ENCODE assay signal across 8 cellular contexts in the genomic region with DNA sequence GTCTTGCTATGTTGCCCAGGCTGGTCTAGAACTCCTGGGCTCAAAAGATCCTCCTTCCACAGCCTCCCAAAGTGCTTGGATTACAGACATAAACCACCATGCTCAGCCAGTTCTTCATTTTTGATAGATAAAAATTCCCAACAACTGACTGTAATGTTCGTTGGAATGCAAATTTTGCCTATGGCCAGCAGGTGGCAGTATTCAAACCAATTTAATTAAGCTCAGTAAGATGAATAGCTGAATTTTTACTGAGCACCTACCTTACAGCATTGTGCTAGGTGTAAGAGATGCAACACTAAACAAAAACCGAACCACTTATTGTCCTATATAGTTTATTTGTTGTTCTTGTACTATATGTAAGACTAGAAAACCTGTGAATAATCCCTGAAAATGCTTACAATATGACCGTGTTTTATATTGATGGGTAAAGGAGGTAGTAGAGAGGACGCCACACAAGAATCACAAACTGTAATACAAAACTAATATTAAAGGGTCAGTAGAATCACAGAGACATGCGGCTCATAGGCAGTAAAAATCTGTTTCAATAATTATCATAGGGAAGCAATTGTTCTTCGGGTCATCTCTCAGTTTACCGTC. TPM values are rescaled to one million over a fixed set of nuclear protein-coding genes. Genes with fewer than 3 reads are reported as not detected.
DNase-seq lines count a peak whose midpoint lies in the region; ATAC-seq, FAIRE-seq and TF ChIP-seq lines count a peak whose summit lies in the region.

No MANE protein-coding gene starts in this region.

- peak; percentile 56 for FAIRE-seq in HepG2 (lab: Jason Lieb, UNC)

- peak; percentile 10 for DNase-seq in AG04449 (ENCODE audit: low read depth, low spot score)
- peak; percentile 65 for DNase-seq in ELR (ENCODE audit: low read depth)
- peak; percentile 70 for DNase-seq in HT-29 (ENCODE audit: low spot score)
- DNase-seq in central memory CD4-positive, alpha-beta T cell: peak; percentile 17
- DNase-seq in HepG2 (ENCODE audit: low spot score): peak; percentile 77
- no peak for DNase-seq in vagina (ENCODE audit: extremely low spot score in 2 of 2)

- no peak overlapping the region for H3K4me2 ChIP-seq in OCI-LY3 (ENCODE audit: low read length)
- no peak overlapping the region for H3K4me2 ChIP-seq in HepG2 (ENCODE audit: low read depth, low read length)

- TF ChIP-seq EP300 in HepG2 (IDR thresholded peaks at IDR 0.05; ENCODE audit: low read depth in 2 of 2, low read length in 2 of 2) (no peak), HepG2 (CRISPR knock-in tag; IDR thresholded peaks at IDR 0.05; ENCODE audit: borderline replicate concordance) (no peak)

- H4K20me1 ChIP-seq in OCI-LY3 (ENCODE audit: insufficient read depth, low read length): no peaks in the 10 kb centered on the region
- H4K20me1 ChIP-seq in HepG2 (ENCODE audit: insufficient read depth, low read length): no peaks in the 10 kb centered on the region

- intact Hi-C loops in HepG2 (cut with micrococcal nuclease; ENCODE audit: unreplicated experiment) (loop anchor here (1.0 kb wide), 1 partner anchor 53 kb away; no protein-coding TSS in a partner anchor), vagina (cut with DNase I) (loop anchor here (5.0 kb wide), 1 partner anchor 54 kb away; no protein-coding TSS in a partner anchor)

- no peak overlapping the region for H3K9ac ChIP-seq in OCI-LY3 (ENCODE audit: low read length)
- no peak overlapping the region for H3K9ac ChIP-seq in HepG2 (ENCODE audit: insufficient read depth, low read depth, low read length)

- TF ChIP-seq POLR2A in HepG2 (IDR thresholded peaks at IDR 0.05; ENCODE audit: insufficient read depth in 1 of 2, low read depth in 2 of 2, low read length in 2 of 2) (no peak), vagina (IDR thresholded peaks at IDR 0.05) (no peak)

- H3K36me3 ChIP-seq in OCI-LY3 (replicated peaks; ENCODE audit: low read depth, low read length) (no peaks in the 10 kb centered on the region), HepG2 (replicated peaks in 1 of 2; ENCODE audit: control insufficient read depth in 1 of 2, insufficient read depth in 2 of 2, low read length in 2 of 2) (no peaks in the 10 kb centered on the region), vagina (no peaks in the 10 kb centered on the region)

- H3K4me1 ChIP-seq in OCI-LY3 (ENCODE audit: low read length) (peaks cover 19% of the 10 kb centered on the region), HepG2 (ENCODE audit: insufficient read depth, low read length) (no peaks in the 10 kb centered on the region), vagina (peaks cover 14% of the 10 kb centered on the region)

- BruUV-seq in HepG2 (replicated peaks; lab: Mats Ljungman, UMichigan): no TSS peak

- H3K27me3 ChIP-seq in OCI-LY3 (ENCODE audit: low read depth, low read length) (no peaks in the 10 kb centered on the region), HepG2 (ENCODE audit: control insufficient read depth in 1 of 2, insufficient read depth in 2 of 2, low read length in 2 of 2) (no peaks in the 10 kb centered on the region), vagina (no peaks in the 10 kb centered on the region)

- TF ChIP-seq CTCF in AG04449 (IDR thresholded peaks at IDR 0.05; ENCODE audit: insufficient read depth, low read length, missing control alignments) (peak; percentile 58), OCI-LY3 (IDR thresholded peaks at IDR 0.05; ENCODE audit: low read depth, low read length) (peak; percentile 80), HepG2 (CRISPR knock-in tag; IDR thresholded peaks at IDR 0.05) (peak; percentile 77), vagina (IDR thresholded peaks at IDR 0.05) (peak in 2 of 3 experiments; percentile 38 to 81)

- 68% methylated on average over 7 of the region's 7 CpGs for WGBS in HepG2 (ENCODE audit: low lambda C conversion rate)

- H2AFZ ChIP-seq in OCI-LY3 (ENCODE audit: low read depth, low read length): no peak overlapping the region
- no peak overlapping the region for H2AFZ ChIP-seq in HepG2 (ENCODE audit: low read length)

- peak; percentile 48; the same call in 1 of the 2 replicates for TF ChIP-seq RAD21 in HepG2 (CRISPR knock-in tag; IDR thresholded peaks at IDR 0.05)

- H3K27ac ChIP-seq in OCI-LY3 (ENCODE audit: low read length): no peak overlapping the region
- no peak overlapping the region for H3K27ac ChIP-seq in HepG2 (ENCODE audit: extremely low read length, insufficient read depth, low read length)
- H3K27ac ChIP-seq in vagina: no peak overlapping the region

- POLR2A ChIA-PET in AG04449 (lab: Yijun Ruan, JAX) (no interaction called here), HepG2 (lab: Yijun Ruan, JAX) (interaction anchor here (1.0 to 1.5 kb wide), 2 partner anchors 17 to 52 kb away, joined by 4 to 9 read pairs; a partner anchor contains a TSS)

- H3K79me2 ChIP-seq in OCI-LY3 (ENCODE audit: low read length) (no peaks in the 10 kb centered on the region), HepG2 (ENCODE audit: insufficient read depth, low read length) (no peaks in the 10 kb centered on the region)

- in situ Hi-C loops in HepG2 (cut with HindIII; ENCODE audit: extremely low pct_ligation_motif_present, low pct_unique_long_range_greater_than_20kb): loop anchor here (5.0 kb wide), 1 partner anchor 49 kb away; no protein-coding TSS in a partner anchor

- H3K9me3 ChIP-seq in OCI-LY3 (ENCODE audit: insufficient read depth, low read length) (no peaks in the 10 kb centered on the region), HepG2 (ENCODE audit: low read length) (no peaks in the 10 kb centered on the region), vagina (no peaks in the 10 kb centered on the region)

- peak; percentile 76 for ATAC-seq in HepG2
- no peak for ATAC-seq in GM18873 (IDR thresholded peaks at IDR 0.05; ENCODE audit: low FRiP score, unreplicated experiment)

- CTCF ChIA-PET in AG04449 (lab: Yijun Ruan, JAX): interaction anchor here (1.0 to 9.5 kb wide), 15 partner anchors 8 to 284 kb away, joined by 3 to 125 read pairs (median 8); a partner anchor contains a TSS
- CTCF ChIA-PET in HepG2 (lab: Yijun Ruan, JAX; ENCODE audit: low intra/inter-chr PET ratio, low total read pairs): interaction anchor here (1.3 to 2.4 kb wide), 2 partner anchors 9 to 53 kb away, joined by 3 to 44 read pairs; no protein-coding TSS in a partner anchor

- no peak overlapping the region for H3K4me3 ChIP-seq in AG04449 (ENCODE audit: low read depth, low read length)
- no peak overlapping the region for H3K4me3 ChIP-seq in OCI-LY3 (ENCODE audit: low read length)
- no peak overlapping the region for H3K4me3 ChIP-seq in HepG2 (replicated peaks in 1 of 3; ENCODE audit: insufficient read depth in 1 of 3, low read depth in 2 of 3, low read length in 3 of 3)
- H3K4me3 ChIP-seq in vagina: no peak overlapping the region

TF ChIP-seq in HepG2, 621 proteins besides CTCF, POLR2A, EP300 and RAD21 (continues in another document):
- TF ChIP-seq HES4 (CRISPR knock-in tag; IDR thresholded peaks at IDR 0.05; ENCODE audit: borderline replicate concordance) (no peak), ZFP36L2 (CRISPR knock-in tag; IDR thresholded peaks at IDR 0.05) (no peak), TBX3 (IDR thresholded peaks at IDR 0.05; ENCODE audit: borderline replicate concordance) (no peak), TEAD3 (CRISPR knock-in tag; optimal IDR thresholded peaks at IDR 0.05; ENCODE audit: borderline replicate concordance) (peak; percentile 90), SOX5 (CRISPR knock-in tag; IDR thresholded peaks at IDR 0.05; ENCODE audit: borderline replicate concordance) (no peak)

RNA-seq across cellular contexts. Expression of a gene that starts 8.2 kb away (rescaled TPM):
- 2.6 and 6.5 TPM in 2 replicates for total RNA-seq in HT-29 (2014; rRNA removed; shearing (Covaris generic))
- 8.9 and 10.6 TPM in 2 replicates for total RNA-seq in HepG2 (2016; rRNA removed; fragmentation: Illumina TruSeq; extraction: Trizol)
- 2.9 and 3.2 TPM in 2 replicates for total RNA-seq in HepG2 (2016; cell fraction: cytosol; rRNA removed; fragmentation: Illumina TruSeq; extraction: Trizol; ENCODE audit: low read depth)
- total RNA-seq in HepG2 (2016; cell fraction: insoluble cytoplasmic fraction; rRNA removed; fragmentation: Illumina TruSeq; extraction: Trizol): 8.4 and 10.0 TPM in 2 replicates
- total RNA-seq in HepG2 (2016; cell fraction: membrane; rRNA removed; fragmentation: Illumina TruSeq; extraction: Trizol): 4.3 and 6.3 TPM in 2 replicates
- total RNA-seq in HepG2 (2016; cell fraction: nucleus; rRNA removed; fragmentation: Illumina TruSeq; extraction: Trizol): 7.5 and 8.7 TPM in 2 replicates
- polyA plus RNA-seq in HepG2 (2011; rRNA removed): 8.0 and 8.7 TPM in 2 replicates
- polyA plus RNA-seq in HepG2 (2011; cell fraction: cytosol; rRNA removed): 3.8 and 5.8 TPM in 2 replicates
- polyA plus RNA-seq in HepG2 (2011; cell fraction: nucleus; rRNA removed): 2.6 and 3.6 TPM in 2 replicates
- polyA plus RNA-seq in HepG2 (2012): 11.2 and 15.6 TPM in 2 replicates
- polyA plus RNA-seq in HepG2 (2016; cell fraction: cytosol; fragmentation: Illumina TruSeq; extraction: Trizol; ENCODE audit: low read depth): 2.3 and 2.5 TPM in 2 replicates
- polyA plus RNA-seq in HepG2 (2016; cell fraction: insoluble cytoplasmic fraction; fragmentation: Illumina TruSeq; extraction: Trizol; ENCODE audit: low read depth): 10.1 and 11.3 TPM in 2 replicates
- polyA plus RNA-seq in HepG2 (2016; cell fraction: membrane; fragmentation: Illumina TruSeq; extraction: Trizol; ENCODE audit: low read depth): 5.0 and 5.8 TPM in 2 replicates
- 5.8 and 8.3 TPM in 2 replicates for polyA plus RNA-seq in HepG2 (2016; cell fraction: nucleus; fragmentation: Illumina TruSeq; extraction: Trizol; ENCODE audit: insufficient read depth, low read depth)
- 4.8 and 13.3 TPM in 2 replicates for polyA minus RNA-seq in HepG2 (2011; rRNA and poly(A)+ RNA removed; ENCODE audit: low replicate concordance)
- polyA minus RNA-seq in HepG2 (2011; cell fraction: cytosol; rRNA and poly(A)+ RNA removed): 2.5 and 6.1 TPM in 2 replicates
- 26.4 and 30.3 TPM in 2 replicates for polyA minus RNA-seq in HepG2 (2011; cell fraction: nucleus; rRNA and poly(A)+ RNA removed)
- 2.2 TPM for total RNA-seq in vagina

Comparison
In these comparisons a context has a peak if more than half of its experiments do, and no peak if none do; other contexts are left out.
1. DNase-seq: peak in AG04449 (single experiment), ELR (single experiment), HT-29 (single experiment), central memory CD4-positive, alpha-beta T cell (single experiment) and HepG2 (single experiment); none in vagina (0 of 2).
2. Peak in every context shown above with its lines, with median percentiles within 50 percentile points of each other: CTCF ChIP-seq.